Comparison of ENCODE assay signal across 21 cellular contexts in genomic region chr1:30409476-30410152, GRCh38.
DNase-seq lines count a peak whose midpoint lies in the region; ATAC-seq and TF ChIP-seq lines count a peak whose summit lies in the region.
"Had no signal": no experiment of that assay in that cellular context is flagged by ENCODE, and none has a peak within 500 bp of the region (broad histone marks: within the 10 kb centered on the region; RNA-seq: fewer than 3 reads in every experiment).

No MANE protein-coding gene starts in this region.

- no peaks in the 10 kb centered on the region for H3K4me1 Mint-ChIP-seq in activated CD8-positive, alpha-beta memory T cell treated with anti-CD3 and anti-CD28 coated beads, Interleukin-2, amount 10 ng/mL, durations not matched to agents 7 days and 5 days
- H3K4me1 Mint-ChIP-seq in GM23338 = peaks cover 10% of the 10 kb centered on the region
- H3K4me1 Mint-ChIP-seq in glutamatergic neuron (ENCODE audit: low read depth, unreplicated experiment) = no peaks in the 10 kb centered on the region
- H3K4me1 Mint-ChIP-seq: stimulated activated naive CD8-positive, alpha-beta T cell treated with anti-CD3 and anti-CD28 coated beads, Interleukin-15, amount 100 ng/mL, for 72 hours had no signal

- H3K79me2 ChIP-seq in GM23338 (replicated peaks; ENCODE audit: insufficient read depth) = no peaks in the 10 kb centered on the region

- H4K8ac ChIP-seq in neuronal stem cell (ENCODE audit: low read depth, low read length) = no peak overlapping the region

- H3K4me2 ChIP-seq in neuronal stem cell (ENCODE audit: insufficient read depth, low read length, poor library complexity, severe bottlenecking) (no peak overlapping the region), GM23338 (no peak overlapping the region)

- WGBS in neuronal stem cell (ENCODE audit: extremely low coverage in 2 of 2, insufficient read length in 2 of 2, insufficient replicate concordance in 1 of 2), 2 donors = no CpG with 5 or more reads among the region's 5 CpGs

- H3K4me1 ChIP-seq in neuronal stem cell (ENCODE audit: control insufficient read depth in 2 of 2, insufficient read depth in 1 of 2, low read depth in 1 of 2, low read length in 2 of 2) = peaks cover 0 to 13% of the 10 kb centered on the region in 2 donors
- H3K4me1 ChIP-seq in GM23338 (ENCODE audit: insufficient read depth) = no peaks in the 10 kb centered on the region
- H3K4me1 ChIP-seq: breast epithelium, gastrocnemius medialis, right lobe of liver had no signal

- no peaks in the 10 kb centered on the region for H3F3A ChIP-seq in GM23338 (replicated peaks; ENCODE audit: low read depth)

- no peak overlapping the region for H3K9ac ChIP-seq in neuronal stem cell (ENCODE audit: low read depth, low read length, poor library complexity)

- no peak overlapping the region for H2BK120ac ChIP-seq in neuronal stem cell (ENCODE audit: low read depth, low read length)

- H3K36me3 ChIP-seq in neuronal stem cell (replicated peaks in 1 of 2; ENCODE audit: control insufficient read depth in 2 of 2, insufficient read depth in 2 of 2, low read length in 2 of 2) (no peaks in the 10 kb centered on the region), GM23338 (ENCODE audit: insufficient read depth) (no peaks in the 10 kb centered on the region)
- H3K36me3 ChIP-seq: breast epithelium, gastrocnemius medialis, neutrophil, right lobe of liver had no signal

- H2AFZ ChIP-seq in neuronal stem cell (ENCODE audit: low read length) (no peak overlapping the region), GM23338 (no peak overlapping the region; the same call in 1 of the 2 replicates)

- peak overlapping the region; percentile 24 for H2AK5ac ChIP-seq in neuronal stem cell (ENCODE audit: low read depth, low read length)

- no peak overlapping the region for H3K27ac Mint-ChIP-seq in activated CD8-positive, alpha-beta memory T cell treated with anti-CD3 and anti-CD28 coated beads, Interleukin-2, amount 10 ng/mL, durations not matched to agents 7 days and 5 days
- no peak overlapping the region for H3K27ac Mint-ChIP-seq in GM23338
- H3K27ac Mint-ChIP-seq in glutamatergic neuron (ENCODE audit: unreplicated experiment) = no peak overlapping the region
- H3K27ac Mint-ChIP-seq: activated naive CD4-positive, alpha-beta T cell treated with anti-CD3 and anti-CD28 coated beads, Interleukin-2, amount 50 U/mL, for 72 hours; dendritic cell treated with granulocyte-macrophage colony-stimulating factor and Interleukin-4, amounts not matched to agents 40 ng/mL and 50 ng/mL, for 4 days; T-helper 2 cell treated with Interferon-gamma antibody and Interleukin-4, amounts not matched to agents 5 μg/mL and 100 μg/mL, for 36 hours had no signal

- TF ChIP-seq CTCF in GM23338 (conservative IDR thresholded peaks at IDR 0.05; ENCODE audit: low read depth in 2 of 2) (no peak), glutamatergic neuron (IDR thresholded peaks at IDR 0.05; ENCODE audit: partially characterized antibody, unreplicated experiment) (no peak)

- no peak overlapping the region for H3K4me3 Mint-ChIP-seq in activated CD8-positive, alpha-beta memory T cell treated with anti-CD3 and anti-CD28 coated beads, Interleukin-2, amount 10 ng/mL, durations not matched to agents 7 days and 5 days
- H3K4me3 Mint-ChIP-seq in GM23338 (no peak overlapping the region), glutamatergic neuron (ENCODE audit: unreplicated experiment) (no peak overlapping the region)
- H3K4me3 Mint-ChIP-seq: dendritic cell treated with granulocyte-macrophage colony-stimulating factor and Interleukin-4, amounts not matched to agents 40 ng/mL and 50 ng/mL, for 4 days; stimulated activated naive CD8-positive, alpha-beta T cell treated with anti-CD3 and anti-CD28 coated beads, Interleukin-15, amount 100 ng/mL, for 72 hours; T-helper 2 cell treated with Interferon-gamma antibody and Interleukin-4, amounts not matched to agents 5 μg/mL and 100 μg/mL, for 36 hours had no signal

- CTCF ChIA-PET in activated CD8-positive, alpha-beta memory T cell treated with anti-CD3 and anti-CD28 coated beads, Interleukin-2, amount 10 ng/mL, durations not matched to agents 7 days and 5 days (lab: Charles Lee) = interaction anchor here (1.5 kb wide), 1 partner anchor 298 kb away, joined by 3 read pairs; no protein-coding TSS in a partner anchor

- no peak overlapping the region for H3K23ac ChIP-seq in neuronal stem cell (ENCODE audit: low read depth, low read length, poor library complexity)

- no peak overlapping the region for H3K14ac ChIP-seq in neuronal stem cell (ENCODE audit: low read length)

- H4K20me1 ChIP-seq in GM23338 (replicated peaks; ENCODE audit: insufficient read depth) = no peaks in the 10 kb centered on the region

- H3K9me3 ChIP-seq in neuronal stem cell (replicated peaks in 1 of 2; ENCODE audit: control insufficient read depth in 2 of 2, insufficient read depth in 1 of 2, low read depth in 1 of 2, low read length in 2 of 2) = no peaks in the 10 kb centered on the region
- H3K9me3 ChIP-seq: breast epithelium, gastrocnemius medialis, neutrophil, right lobe of liver had no signal

- no peaks in the 10 kb centered on the region for H3K9me3 Mint-ChIP-seq in activated CD8-positive, alpha-beta memory T cell treated with anti-CD3 and anti-CD28 coated beads, Interleukin-2, amount 10 ng/mL, durations not matched to agents 7 days and 5 days (ENCODE audit: low read depth)
- no peaks in the 10 kb centered on the region; the same call in 2 of the 3 replicates for H3K9me3 Mint-ChIP-seq in GM23338
- H3K9me3 Mint-ChIP-seq in glutamatergic neuron (ENCODE audit: unreplicated experiment) = peaks cover 2% of the 10 kb centered on the region
- H3K9me3 Mint-ChIP-seq: activated naive CD4-positive, alpha-beta T cell treated with anti-CD3 and anti-CD28 coated beads, Interleukin-2, amount 50 U/mL, for 72 hours; dendritic cell treated with granulocyte-macrophage colony-stimulating factor and Interleukin-4, amounts not matched to agents 40 ng/mL and 50 ng/mL, for 4 days; stimulated activated naive CD8-positive, alpha-beta T cell treated with anti-CD3 and anti-CD28 coated beads, Interleukin-15, amount 100 ng/mL, for 72 hours; T-helper 2 cell treated with Interferon-gamma antibody and Interleukin-4, amounts not matched to agents 5 μg/mL and 100 μg/mL, for 36 hours had no signal

- H2BK15ac ChIP-seq in neuronal stem cell (ENCODE audit: low read length) = no peak overlapping the region

- H3K36me3 Mint-ChIP-seq in activated CD8-positive, alpha-beta memory T cell treated with anti-CD3 and anti-CD28 coated beads, Interleukin-2, amount 10 ng/mL, durations not matched to agents 7 days and 5 days = no peaks in the 10 kb centered on the region
- no peaks in the 10 kb centered on the region for H3K36me3 Mint-ChIP-seq in GM23338 (ENCODE audit: low read depth)
- no peaks in the 10 kb centered on the region for H3K36me3 Mint-ChIP-seq in glutamatergic neuron (ENCODE audit: unreplicated experiment)
- H3K36me3 Mint-ChIP-seq: activated naive CD4-positive, alpha-beta T cell treated with anti-CD3 and anti-CD28 coated beads, Interleukin-2, amount 50 U/mL, for 72 hours had no signal

- no peak overlapping the region for H4K91ac ChIP-seq in neuronal stem cell (ENCODE audit: low read depth, low read length, poor library complexity)

- peaks cover 0 to 5% (median 0%) of the 10 kb centered on the region in 3 experiments for H3K27me3 ChIP-seq in neuronal stem cell (ENCODE audit: control insufficient read depth in 3 of 3, insufficient read depth in 3 of 3, low read depth in 1 of 3, low read length in 3 of 3)
- H3K27me3 ChIP-seq in GM23338 (ENCODE audit: insufficient read depth) = no peaks in the 10 kb centered on the region
- H3K27me3 ChIP-seq: breast epithelium, gastrocnemius medialis, neutrophil, right lobe of liver had no signal

- no peak overlapping the region for H2BK5ac ChIP-seq in neuronal stem cell (ENCODE audit: low read length)

- H3K79me1 ChIP-seq in neuronal stem cell (ENCODE audit: low read depth, low read length) = no peaks in the 10 kb centered on the region

- no peak for ATAC-seq in activated CD8-positive, alpha-beta memory T cell treated with anti-CD3 and anti-CD28 coated beads, Interleukin-2, amount 10 ng/mL, durations not matched to agents 7 days and 5 days
- no peak for ATAC-seq in GM23338
- ATAC-seq: gastrocnemius medialis, left lobe of liver had no signal

- H3K9me2 ChIP-seq in GM23338 (ENCODE audit: insufficient read depth) = no peaks in the 10 kb centered on the region

- peak overlapping the region; percentile 9 for H3K18ac ChIP-seq in neuronal stem cell (ENCODE audit: low read length)

- H3K4me3 ChIP-seq in neuronal stem cell (ENCODE audit: low read length in 2 of 2) = no peak overlapping the region
- H3K4me3 ChIP-seq in GM23338 = no peak overlapping the region
- H3K4me3 ChIP-seq: breast epithelium, gastrocnemius medialis, K562, right lobe of liver had no signal

- H2BK12ac ChIP-seq in neuronal stem cell (ENCODE audit: low read length) = no peak overlapping the region

- H3K4ac ChIP-seq in neuronal stem cell (ENCODE audit: low read length) = no peak overlapping the region

- peaks cover 4% of the 10 kb centered on the region for H3K27me3 Mint-ChIP-seq in activated CD8-positive, alpha-beta memory T cell treated with anti-CD3 and anti-CD28 coated beads, Interleukin-2, amount 10 ng/mL, durations not matched to agents 7 days and 5 days
- H3K27me3 Mint-ChIP-seq in GM23338 (ENCODE audit: insufficient read depth, low read depth, poor library complexity) (peaks cover 9% of the 10 kb centered on the region), glutamatergic neuron (ENCODE audit: unreplicated experiment) (peaks cover 4% of the 10 kb centered on the region)

- H3K27ac ChIP-seq in neuronal stem cell (replicated peaks; ENCODE audit: low read length) (no peak overlapping the region), GM23338 (ENCODE audit: low read depth) (no peak overlapping the region)
- H3K27ac ChIP-seq: breast epithelium, gastrocnemius medialis, neutrophil, right lobe of liver had no signal

- peak; percentile 47 for DNase-seq in A172 (ENCODE audit: low spot score)
- DNase-seq in EH (ENCODE audit: low read depth) = peak; percentile 9
- peak; percentile 21 for DNase-seq in activated CD8-positive, alpha-beta memory T cell treated with anti-CD3 and anti-CD28 coated beads, Interleukin-2, amount 10 ng/mL, durations not matched to agents 7 days and 5 days
- no peak for DNase-seq in neuronal stem cell (ENCODE audit: low spot score)
- no peak for DNase-seq in GM23338 (ENCODE audit: low spot score)
- no peak for DNase-seq in NCI-H446 (lab: John Stamatoyannopoulos, UW)
- DNase-seq in glutamatergic neuron = no peak
- DNase-seq in HuH-7 (ENCODE audit: low spot score) = no peak
- DNase-seq: gastrocnemius medialis; NCI-H2029; NCI-H510A treated with DMSO at 0.1 percent for 48 hours; stimulated activated CD4-positive, alpha-beta T cell treated with anti-CD3 and anti-CD28 coated beads, Interleukin-1b, Interleukin-23, amount 100 ng/mL, for 48 hours; stimulated activated naive CD8-positive, alpha-beta T cell treated with anti-CD3 and anti-CD28 coated beads, Interleukin-15, amount 100 ng/mL, for 72 hours had no signal

TF ChIP-seq in GM23338, 12 proteins besides CTCF, POLR2A, EP300 and RAD21 (continues in another document):
- TF ChIP-seq POLR2AphosphoS5 (IDR thresholded peaks at IDR 0.05; ENCODE audit: low read depth) (no peak), NANOG (IDR thresholded peaks at IDR 0.05; ENCODE audit: borderline replicate concordance) (no peak), EZH2phosphoT487 (IDR thresholded peaks at IDR 0.05; ENCODE audit: unreplicated experiment) (no peak)

Comparison
In these comparisons a context has a peak if more than half of its experiments do, and no peak if none do; other contexts are left out.
1. DNase-seq: peak in A172 (single experiment), EH (single experiment) and activated CD8-positive, alpha-beta memory T cell treated with anti-CD3 and anti-CD28 coated beads, Interleukin-2, amount 10 ng/mL, durations not matched to agents 7 days and 5 days (single experiment); none in neuronal stem cell (single experiment), GM23338 (single experiment), NCI-H446 (0 of 2), glutamatergic neuron (single experiment) and HuH-7 (single experiment).